ENCODE assay signal across 10 cellular contexts in the genomic region with DNA sequence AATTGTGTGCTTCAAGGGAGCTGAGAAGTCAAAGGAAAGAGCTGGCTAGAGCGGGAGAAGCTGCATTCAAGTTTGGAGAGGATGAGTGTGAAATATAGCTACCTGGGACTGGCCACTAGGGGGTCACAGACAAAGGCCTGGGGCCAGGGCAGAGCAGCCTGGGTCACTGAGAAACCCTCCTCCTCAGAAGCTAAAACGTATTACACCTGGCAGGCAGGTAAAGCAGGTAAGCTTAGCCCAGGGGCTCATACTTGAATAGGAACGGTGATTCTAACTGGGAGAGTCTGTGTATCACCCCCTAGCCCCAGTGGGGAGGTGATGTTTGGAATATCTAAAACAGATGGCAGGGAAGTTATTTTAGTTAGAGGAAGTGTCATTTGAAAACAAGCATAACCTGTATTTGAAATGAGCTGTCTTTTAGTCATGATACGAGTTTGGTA. TPM values are rescaled to one million over a fixed set of nuclear protein-coding genes. Genes with fewer than 3 reads are reported as not detected.
DNase-seq lines count a peak whose midpoint lies in the region; ATAC-seq, FAIRE-seq and TF ChIP-seq lines count a peak whose summit lies in the region.
"Had no signal": no experiment of that assay in that cellular context is flagged by ENCODE, and none has a peak within 500 bp of the region (broad histone marks: within the 10 kb centered on the region; RNA-seq: fewer than 3 reads in every experiment).

No MANE protein-coding gene starts in this region.

- peak; percentile 30 for TF ChIP-seq CTCF in AG09309 (IDR thresholded peaks at IDR 0.05; ENCODE audit: control insufficient read depth, insufficient read depth, low read depth, low read length, missing control alignments)
- TF ChIP-seq CTCF in Peyer's patch (IDR thresholded peaks at IDR 0.05), result peak in 4 of 6 experiments; percentile 15 to 35 (median 26)
- no peak for TF ChIP-seq CTCF in hepatocyte (IDR thresholded peaks at IDR 0.05; ENCODE audit: poor library complexity)

- no peaks in the 10 kb centered on the region for H4K20me1 ChIP-seq in hepatocyte (ENCODE audit: insufficient read depth, poor library complexity, severe bottlenecking)

- H3K4me2 ChIP-seq in hepatocyte, result no peak overlapping the region

- H3K27ac ChIP-seq in Peyer's patch (no peak overlapping the region), hepatocyte (peak overlapping the region; percentile 1)

- no peaks in the 10 kb centered on the region for H3K9me3 ChIP-seq in Peyer's patch
- no peaks in the 10 kb centered on the region for H3K9me3 ChIP-seq in hepatocyte (ENCODE audit: low read depth)
- H3K9me3 ChIP-seq: SJSA1 had no signal

- H3K36me3 ChIP-seq in Peyer's patch, result no peaks in the 10 kb centered on the region
- H3K36me3 ChIP-seq in hepatocyte (replicated peaks; ENCODE audit: insufficient read depth, low read depth), result no peaks in the 10 kb centered on the region
- H3K36me3 ChIP-seq: SJSA1 had no signal

- H3K79me2 ChIP-seq in hepatocyte, result no peaks in the 10 kb centered on the region

- no peak overlapping the region for H3K4me3 ChIP-seq in AG09309 (ENCODE audit: control insufficient read depth, low read depth, low read length)
- no peak overlapping the region for H3K4me3 ChIP-seq in Peyer's patch
- H3K4me3 ChIP-seq in hepatocyte, result no peak overlapping the region
- H3K4me3 ChIP-seq: SJSA1 had no signal

- DNase-seq in AG09309 (ENCODE audit: low read depth) (no peak), GM12892 (ENCODE audit: insufficient read length) (peak; percentile 24), Peyer's patch (no peak), hepatocyte (ENCODE audit: low spot score) (peak; percentile 15), NCI-H2171 (lab: John Stamatoyannopoulos, UW) (no peak), ureter (ENCODE audit: low spot score) (no peak)
- no peak for DNase-seq in activated naive CD4-positive, alpha-beta T cell (lab: John Stamatoyannopoulos, UW)

- WGBS in hepatocyte (ENCODE audit: low lambda C conversion rate, missing lambda C conversion rate), result 45% methylated on average over 4 of the region's 4 CpGs

- TF ChIP-seq POLR2A in GM12892 (IDR thresholded peaks at IDR 0.05; ENCODE audit: low read depth, low read length) (no peak), Peyer's patch (IDR thresholded peaks at IDR 0.05) (no peak)

- H2AFZ ChIP-seq in hepatocyte, result no peak overlapping the region

- H3K27me3 ChIP-seq in Peyer's patch (no peaks in the 10 kb centered on the region), hepatocyte (no peaks in the 10 kb centered on the region)
- H3K27me3 ChIP-seq: SJSA1 had no signal

- H3K9me2 ChIP-seq in hepatocyte (replicated peaks; ENCODE audit: insufficient read depth), result no peaks in the 10 kb centered on the region

- no peak for ATAC-seq in GM19452 (IDR thresholded peaks at IDR 0.05; ENCODE audit: unreplicated experiment)

- no peak for FAIRE-seq in GM12892 (lab: Jason Lieb, UNC)
- FAIRE-seq: GM12891 had no signal

- H3K4me1 ChIP-seq in Peyer's patch, result no peaks in the 10 kb centered on the region
- peaks cover 20% of the 10 kb centered on the region for H3K4me1 ChIP-seq in hepatocyte (ENCODE audit: insufficient read depth)

RNA-seq across cellular contexts. Expression of a gene that starts 6.8 kb away (rescaled TPM):
- polyA plus RNA-seq in GM12892 (2012; ENCODE audit: missing spikeins), result not detected
- total RNA-seq in Peyer's patch, result not detected
- not detected in 2 replicates for total RNA-seq in hepatocyte
- polyA plus RNA-seq in hepatocyte, result not detected in 2 replicates
- not detected for total RNA-seq in ureter
- total RNA-seq: SJSA1 had no signal

RNA-seq across cellular contexts. Expression of a gene that starts 20.2 kb away (rescaled TPM):
- not detected for polyA plus RNA-seq in GM12892 (2012; ENCODE audit: missing spikeins)
- not detected for total RNA-seq in Peyer's patch
- total RNA-seq in hepatocyte, result not detected in 2 replicates
- not detected in 2 replicates for polyA plus RNA-seq in hepatocyte
- total RNA-seq in ureter, result not detected
- total RNA-seq: SJSA1 had no signal

RNA-seq across cellular contexts. Expression of a gene that starts 23.2 kb away (rescaled TPM):
- polyA plus RNA-seq in GM12892 (2012; ENCODE audit: missing spikeins), result not detected
- total RNA-seq in Peyer's patch (not detected), hepatocyte (not detected in 2 replicates), ureter (not detected)
- not detected in 2 replicates for polyA plus RNA-seq in hepatocyte
- total RNA-seq: SJSA1 had no signal

RNA-seq across cellular contexts. Expression of a gene that starts 35.5 kb away (rescaled TPM):
- not detected for polyA plus RNA-seq in GM12892 (2012; ENCODE audit: missing spikeins)
- total RNA-seq in Peyer's patch, result not detected
- total RNA-seq in hepatocyte, result 0.20 TPM in 1 of 2 replicates, not detected in the other
- 0.71 TPM in 1 of 2 replicates, not detected in the other for polyA plus RNA-seq in hepatocyte
- total RNA-seq in ureter, result not detected

RNA-seq across cellular contexts. Expression of a gene that starts 48.0 kb away (rescaled TPM):
- polyA plus RNA-seq in GM12892 (2012; ENCODE audit: missing spikeins), result not detected
- total RNA-seq in Peyer's patch, result not detected
- not detected in 2 replicates for total RNA-seq in hepatocyte
- 0.35 TPM in 1 of 2 replicates, not detected in the other for polyA plus RNA-seq in hepatocyte
- total RNA-seq in ureter, result not detected

Comparison
In these comparisons a context has a peak if more than half of its experiments do, and no peak if none do; other contexts are left out.
1. DNase-seq: peak in GM12892 (single experiment) and hepatocyte (single experiment); none in AG09309 (single experiment), Peyer's patch (0 of 3), NCI-H2171 (single experiment), ureter (single experiment) and activated naive CD4-positive, alpha-beta T cell (0 of 4).